ENCODE assay signal across 3 cellular contexts in genomic region chr19:2935863-2936262, GRCh38. TPM values are rescaled to one million over a fixed set of nuclear protein-coding genes. Genes with fewer than 3 reads are reported as not detected.
"Had no signal": no experiment of that assay in that cellular context is flagged by ENCODE, and none has a peak within 500 bp of the region (broad histone marks: within the 10 kb centered on the region; RNA-seq: fewer than 3 reads in every experiment).

No MANE protein-coding gene starts in this region.

RNA-seq across cellular contexts. Expression of gene ZNF57, which starts 35.1 kb away (rescaled TPM):
- total RNA-seq: astrocyte had no signal

RNA-seq across cellular contexts. Expression of gene TLE6, which starts 41.5 kb away (rescaled TPM):
- total RNA-seq: ascending aorta, bronchial epithelial cell had no signal
